ENCODE assay signal across 1 cellular context in the genomic region with DNA sequence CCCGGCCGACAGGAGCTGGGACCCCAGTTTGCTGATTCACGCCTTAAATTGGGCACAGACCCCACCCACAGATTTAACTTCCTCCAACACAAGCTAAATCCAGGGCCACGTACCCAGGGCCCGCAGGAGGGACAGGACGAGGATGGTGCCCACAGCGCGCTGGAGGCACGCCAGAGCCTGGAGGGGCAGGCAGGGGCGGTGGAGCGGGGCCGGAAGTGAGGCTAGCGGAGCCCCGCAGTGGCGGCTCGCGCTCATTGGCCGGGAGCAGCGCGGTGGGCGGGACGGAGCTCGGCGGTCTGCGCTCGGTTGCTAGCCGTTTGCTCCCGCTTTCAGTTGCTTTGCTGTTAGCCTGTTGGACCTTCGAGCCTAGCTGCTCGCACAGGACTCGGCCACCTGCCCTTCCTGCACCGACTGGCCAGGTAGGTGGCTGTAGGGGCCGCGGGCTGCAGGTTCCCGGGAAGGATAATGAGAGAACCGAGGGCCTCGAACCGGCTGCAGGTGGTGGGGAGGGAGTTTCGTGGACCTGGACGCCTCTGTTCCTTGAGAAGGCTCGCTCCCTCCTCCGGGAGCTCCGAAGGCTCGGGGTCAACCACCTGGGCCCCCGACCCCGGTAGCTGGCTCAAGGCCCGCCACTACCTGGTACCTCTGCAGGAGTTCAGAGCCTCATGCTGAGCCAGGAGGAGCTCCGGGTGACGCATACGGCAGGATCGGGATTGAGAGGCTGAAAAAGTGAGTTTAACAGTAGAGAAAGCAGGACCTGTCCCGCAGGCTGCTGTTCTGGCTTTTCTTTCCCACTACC.
A peak's percentile ranks its signal among the peaks of the same experiment; 100 is the strongest.
TF ChIP-seq lines count a peak whose summit lies in the region.

TSS of gene CCDC134 (plus strand) at position 332 of the 799 bp plus-strand sequence. CDS start 8,212 bp downstream, outside the sequence.

TF ChIP-seq in GM12878, 131 proteins besides CTCF, POLR2A, EP300 and RAD21 (continued from another document):
- TF ChIP-seq BCL3 (IDR thresholded peaks at IDR 0.05; ENCODE audit: borderline replicate concordance, insufficient read depth, low read depth, low read length, poor library complexity, severe bottlenecking) (peak; percentile 72), GATAD2B (conservative IDR thresholded peaks at IDR 0.05; ENCODE audit: low read depth) (no peak; the same call in 1 of the 2 replicates), EGR1 (IDR thresholded peaks at IDR 0.05; ENCODE audit: borderline replicate concordance in 1 of 2, low read depth in 2 of 2, low read length in 2 of 2) (peak in 1 of 2 experiments; percentile 29; a peak in 1 of 3 replicates), JUNB (IDR thresholded peaks at IDR 0.05) (no peak)
TF ChIP-seq in GM12878: peak in this region for 49.
